9 cellular contexts compared by ENCODE assay signal in the genomic region with DNA sequence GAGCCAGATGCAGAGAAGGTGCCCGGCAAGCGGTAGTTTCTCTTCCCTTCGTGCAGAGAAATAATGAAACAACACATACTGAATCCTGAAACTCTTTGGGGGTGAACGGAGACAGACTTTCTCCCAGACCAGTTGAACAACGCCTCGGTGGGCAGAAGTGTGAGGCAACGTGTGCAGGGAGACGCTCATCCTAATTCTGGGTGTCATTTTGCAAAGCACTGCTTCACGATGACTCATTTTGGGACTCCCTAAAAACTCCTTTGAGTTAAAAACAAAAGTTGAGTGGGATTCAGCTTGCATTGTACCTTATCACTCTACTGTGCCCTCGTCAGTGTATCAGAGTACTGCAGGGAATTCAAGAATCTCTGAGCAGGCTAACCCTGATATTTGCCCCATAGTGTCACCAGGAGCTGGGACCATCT. TPM values are rescaled to one million over a fixed set of nuclear protein-coding genes. Genes with fewer than 3 reads are reported as not detected.
DNase-seq lines count a peak whose midpoint lies in the region; ATAC-seq, FAIRE-seq and TF ChIP-seq lines count a peak whose summit lies in the region.
"Had no signal": no experiment of that assay in that cellular context is flagged by ENCODE, and none has a peak within 500 bp of the region (broad histone marks: within the 10 kb centered on the region; RNA-seq: fewer than 3 reads in every experiment).

No MANE protein-coding gene starts in this region.

- intact Hi-C loops in CD8-positive, alpha-beta T cell (cut with DNase I, micrococcal nuclease) = no loop called here
- intact Hi-C loops in upper lobe of right lung (cut with DNase I) = no loop called here

- CTCF ChIA-PET in activated CD4-positive, alpha-beta memory T cell treated with anti-CD3 and anti-CD28 coated beads, Interleukin-2, amount 10 ng/mL, durations not matched to agents 7 days and 5 days (lab: Charles Lee) = interaction anchor here (1.6 kb wide), 1 partner anchor 128 kb away, joined by 6 read pairs; no protein-coding TSS in a partner anchor
- CTCF ChIA-PET in CD8-positive, alpha-beta T cell (lab: Charles Lee) = interaction anchor here (1.3 kb wide), 1 partner anchor 128 kb away, joined by 3 read pairs; no protein-coding TSS in a partner anchor

- peaks cover 2% of the 10 kb centered on the region for H3K79me2 ChIP-seq in hepatocyte

- H2AFZ ChIP-seq in hepatocyte = no peak overlapping the region

- H3K27ac ChIP-seq in CD8-positive, alpha-beta T cell (ENCODE audit: low read depth, low read length) = no peak overlapping the region
- no peak overlapping the region for H3K27ac ChIP-seq in hepatocyte
- no peak overlapping the region for H3K27ac ChIP-seq in upper lobe of right lung
- H3K27ac ChIP-seq: body of pancreas had no signal

- no peak for TF ChIP-seq POLR2A in H54 (IDR thresholded peaks at IDR 0.05; ENCODE audit: low read depth, low read length)

- POLR2A ChIA-PET in activated CD4-positive, alpha-beta memory T cell treated with anti-CD3 and anti-CD28 coated beads, Interleukin-2, amount 10 ng/mL, durations not matched to agents 7 days and 5 days (lab: Charles Lee) = interaction anchor here (1.6 kb wide), 1 partner anchor 37 kb away, joined by 8 read pairs; no protein-coding TSS in a partner anchor
- POLR2A ChIA-PET in CD8-positive, alpha-beta T cell (lab: Charles Lee) = no interaction called here

- peaks cover 3% of the 10 kb centered on the region for H3K36me3 Mint-ChIP-seq in activated CD4-positive, alpha-beta memory T cell treated with anti-CD3 and anti-CD28 coated beads, Interleukin-2, amount 10 ng/mL, durations not matched to agents 7 days and 5 days (ENCODE audit: low read depth)
- H3K36me3 Mint-ChIP-seq in CD8-positive, alpha-beta T cell = no peaks in the 10 kb centered on the region

- TF ChIP-seq CTCF in CD8-positive, alpha-beta T cell (IDR thresholded peaks at IDR 0.05) = no peak
- TF ChIP-seq CTCF in hepatocyte (IDR thresholded peaks at IDR 0.05; ENCODE audit: poor library complexity) (no peak), upper lobe of right lung (IDR thresholded peaks at IDR 0.05) (no peak)

- 85% methylated on average over 10 of the region's 10 CpGs for WGBS in hepatocyte (ENCODE audit: low lambda C conversion rate, missing lambda C conversion rate)

- H3K9me3 ChIP-seq in CD8-positive, alpha-beta T cell (ENCODE audit: low read length) = no peaks in the 10 kb centered on the region
- H3K9me3 ChIP-seq in hepatocyte (ENCODE audit: low read depth) (no peaks in the 10 kb centered on the region), upper lobe of right lung (no peaks in the 10 kb centered on the region)
- H3K9me3 ChIP-seq: body of pancreas had no signal

- ATAC-seq in HG02870 (IDR thresholded peaks at IDR 0.05; ENCODE audit: unreplicated experiment) (peak; percentile 68), upper lobe of right lung (no peak)
- ATAC-seq in CD8-positive, alpha-beta T cell = no peak
- ATAC-seq: body of pancreas had no signal

- no peaks in the 10 kb centered on the region for H3K4me1 ChIP-seq in CD8-positive, alpha-beta T cell (ENCODE audit: insufficient read depth, low read length)
- peaks cover 8% of the 10 kb centered on the region for H3K4me1 ChIP-seq in hepatocyte (ENCODE audit: insufficient read depth)
- H3K4me1 ChIP-seq in upper lobe of right lung = peaks cover 4% of the 10 kb centered on the region

- H3K27me3 ChIP-seq in CD8-positive, alpha-beta T cell (ENCODE audit: insufficient read depth, low read length) = peaks cover 4% of the 10 kb centered on the region
- H3K27me3 ChIP-seq in hepatocyte (no peaks in the 10 kb centered on the region), upper lobe of right lung (no peaks in the 10 kb centered on the region)
- H3K27me3 ChIP-seq: body of pancreas had no signal

- FAIRE-seq in H54 (lab: Jason Lieb, UNC) = no peak

- no peak overlapping the region for H3K4me3 ChIP-seq in CD8-positive, alpha-beta T cell (ENCODE audit: low read depth, low read length)
- H3K4me3 ChIP-seq in hepatocyte (no peak overlapping the region), upper lobe of right lung (no peak overlapping the region)
- H3K4me3 ChIP-seq: body of pancreas had no signal

- H4K20me1 ChIP-seq in hepatocyte (ENCODE audit: insufficient read depth, poor library complexity, severe bottlenecking) = no peaks in the 10 kb centered on the region

- no peak overlapping the region for H3K4me2 ChIP-seq in hepatocyte

- H3K27ac Mint-ChIP-seq in activated CD4-positive, alpha-beta memory T cell treated with anti-CD3 and anti-CD28 coated beads, Interleukin-2, amount 10 ng/mL, durations not matched to agents 7 days and 5 days = peak overlapping the region; percentile 25
- H3K27ac Mint-ChIP-seq in CD8-positive, alpha-beta T cell = no peak overlapping the region

- H3K4me1 Mint-ChIP-seq in activated CD4-positive, alpha-beta memory T cell treated with anti-CD3 and anti-CD28 coated beads, Interleukin-2, amount 10 ng/mL, durations not matched to agents 7 days and 5 days = peaks cover 41% of the 10 kb centered on the region
- H3K4me1 Mint-ChIP-seq in CD8-positive, alpha-beta T cell (ENCODE audit: low read depth) = peaks cover 21% of the 10 kb centered on the region

- peak; percentile 60 for DNase-seq in stimulated activated naive CD4-positive, alpha-beta T cell treated with Interleukin-2 at 50 U/mL for 16 hours (lab: John Stamatoyannopoulos, UW)
- no peak for DNase-seq in stimulated activated naive CD4-positive, alpha-beta T cell (lab: John Stamatoyannopoulos, UW)
- peak; percentile 31 for DNase-seq in activated CD4-positive, alpha-beta memory T cell treated with anti-CD3 and anti-CD28 coated beads, Interleukin-2, amount 10 ng/mL, durations not matched to agents 7 days and 5 days
- no peak for DNase-seq in CD8-positive, alpha-beta T cell
- DNase-seq in H54 (ENCODE audit: insufficient read length, low spot score) = no peak
- DNase-seq in hepatocyte (ENCODE audit: low spot score) = no peak
- DNase-seq in upper lobe of right lung = no peak

- no peaks in the 10 kb centered on the region for H3K36me3 ChIP-seq in CD8-positive, alpha-beta T cell (ENCODE audit: insufficient read depth, low read length)
- H3K36me3 ChIP-seq in hepatocyte (replicated peaks; ENCODE audit: insufficient read depth, low read depth) (no peaks in the 10 kb centered on the region), upper lobe of right lung (no peaks in the 10 kb centered on the region)

- H3K9me3 Mint-ChIP-seq in activated CD4-positive, alpha-beta memory T cell treated with anti-CD3 and anti-CD28 coated beads, Interleukin-2, amount 10 ng/mL, durations not matched to agents 7 days and 5 days = no peaks in the 10 kb centered on the region
- no peaks in the 10 kb centered on the region for H3K9me3 Mint-ChIP-seq in CD8-positive, alpha-beta T cell

- no peaks in the 10 kb centered on the region for H3K9me2 ChIP-seq in hepatocyte (replicated peaks; ENCODE audit: insufficient read depth)

- peaks cover 33% of the 10 kb centered on the region for H3K27me3 Mint-ChIP-seq in activated CD4-positive, alpha-beta memory T cell treated with anti-CD3 and anti-CD28 coated beads, Interleukin-2, amount 10 ng/mL, durations not matched to agents 7 days and 5 days
- H3K27me3 Mint-ChIP-seq in CD8-positive, alpha-beta T cell (ENCODE audit: low read depth) = peaks cover 23% of the 10 kb centered on the region

- H3K4me3 Mint-ChIP-seq in activated CD4-positive, alpha-beta memory T cell treated with anti-CD3 and anti-CD28 coated beads, Interleukin-2, amount 10 ng/mL, durations not matched to agents 7 days and 5 days = no peak overlapping the region
- no peak overlapping the region for H3K4me3 Mint-ChIP-seq in CD8-positive, alpha-beta T cell

RNA-seq across cellular contexts. Expression of a gene that starts 3.5 kb away (rescaled TPM):
- total RNA-seq in activated CD4-positive, alpha-beta memory T cell treated with anti-CD3 and anti-CD28 coated beads, Interleukin-2, amount 10 ng/mL, durations not matched to agents 7 days and 5 days = 10 to 100 TPM; 16.9 to 18.9 TPM
- 1 to 10 TPM; 2.0 to 2.5 TPM for total RNA-seq in CD8-positive, alpha-beta T cell
- total RNA-seq in hepatocyte (33.5 and 35.7 TPM in 2 replicates), upper lobe of right lung (137 TPM)
- 41.6 and 44.7 TPM in 2 replicates for polyA plus RNA-seq in hepatocyte

Comparison
In these comparisons a context has a peak if more than half of its experiments do, and no peak if none do; other contexts are left out.
1. DNase-seq: peak in stimulated activated naive CD4-positive, alpha-beta T cell treated with Interleukin-2 at 50 U/mL for 16 hours (single experiment) and activated CD4-positive, alpha-beta memory T cell treated with anti-CD3 and anti-CD28 coated beads, Interleukin-2, amount 10 ng/mL, durations not matched to agents 7 days and 5 days (single experiment); none in stimulated activated naive CD4-positive, alpha-beta T cell (0 of 6), CD8-positive, alpha-beta T cell (0 of 7), H54 (single experiment), hepatocyte (single experiment) and upper lobe of right lung (single experiment).